Comparison of ENCODE assay signal across 1 cellular context in genomic region chr7:112449902-112450806, GRCh38.
TF ChIP-seq lines count a peak whose summit lies in the region.

TSS of gene IFRD1 (plus strand) at chr7:112450460. CDS start at chr7:112450689, 229 bp downstream.

TF ChIP-seq in HEK293, 187 proteins besides CTCF, POLR2A, EP300 and RAD21 (continued from another document and continues in another):
- TF ChIP-seq ZNF521 (tag by site-specific recombination; IDR thresholded peaks at IDR 0.05) (no peak), PRDM6 (tag by site-specific recombination; IDR thresholded peaks at IDR 0.05) (no peak), ZNF76 (tag by site-specific recombination; IDR thresholded peaks at IDR 0.05; ENCODE audit: borderline replicate concordance, low read depth) (peak; percentile 94), ZNF785 (tag by site-specific recombination; IDR thresholded peaks at IDR 0.05) (no peak), FEZF1 (tag by site-specific recombination; IDR thresholded peaks at IDR 0.05) (no peak; the same call in 1 of the 2 replicates), ZNF776 (tag by site-specific recombination; IDR thresholded peaks at IDR 0.05; ENCODE audit: borderline replicate concordance) (no peak), ZNF670 (tag by site-specific recombination; IDR thresholded peaks at IDR 0.05; ENCODE audit: low read depth) (no peak), ZBTB6 (tag by site-specific recombination; IDR thresholded peaks at IDR 0.05) (no peak; the same call in 1 of the 2 replicates), PRDM1 (tag by site-specific recombination; IDR thresholded peaks at IDR 0.05) (no peak; the same call in 1 of the 2 replicates), ZNF155 (tag by site-specific recombination; IDR thresholded peaks at IDR 0.05) (no peak), ZSCAN18 (tag by site-specific recombination; IDR thresholded peaks at IDR 0.05) (no peak), ZFP3 (tag by site-specific recombination; IDR thresholded peaks at IDR 0.05; ENCODE audit: low read depth) (0 out of 2 replicates have a peak, but pooled peaks have one; percentile 27), ZNF571 (tag by site-specific recombination; IDR thresholded peaks at IDR 0.05) (no peak), ZNF366 (tag by site-specific recombination; conservative IDR thresholded peaks at IDR 0.05) (peak; percentile 87), ZNF175 (tag by site-specific recombination; IDR thresholded peaks at IDR 0.05) (no peak), SP2 (tag by site-specific recombination; IDR thresholded peaks at IDR 0.05) (peak; percentile 94), KLF1 (tag by site-specific recombination; IDR thresholded peaks at IDR 0.05) (peak; percentile 58), ZFP69B (tag by site-specific recombination; IDR thresholded peaks at IDR 0.05) (no peak), KLF7 (tag by site-specific recombination; IDR thresholded peaks at IDR 0.05; ENCODE audit: borderline replicate concordance) (peak; percentile 62; the same call in 1 of the 2 replicates), ZNF449 (tag by site-specific recombination; IDR thresholded peaks at IDR 0.05) (no peak), ZNF174 (tag by site-specific recombination; IDR thresholded peaks at IDR 0.05) (no peak), SP3 (tag by site-specific recombination; IDR thresholded peaks at IDR 0.05) (peak; percentile 94), ELK4 (IDR thresholded peaks at IDR 0.05; ENCODE audit: borderline replicate concordance, low read depth, low read length) (no peak), ZNF580 (tag by site-specific recombination; IDR thresholded peaks at IDR 0.05) (peak; percentile 10; the same call in 1 of the 2 replicates), ZNF10 (tag by site-specific recombination; IDR thresholded peaks at IDR 0.05) (0 out of 2 replicates have a peak, but pooled peaks have one; percentile 40), ZNF701 (tag by site-specific recombination; IDR thresholded peaks at IDR 0.05) (0 out of 2 replicates have a peak, but pooled peaks have one; percentile 42), ZNF791 (tag by site-specific recombination; IDR thresholded peaks at IDR 0.05) (no peak), ZNF311 (tag by site-specific recombination; IDR thresholded peaks at IDR 0.05; ENCODE audit: borderline replicate concordance) (no peak), ZNF768 (tag by site-specific recombination; IDR thresholded peaks at IDR 0.05) (no peak; the same call in 1 of the 2 replicates), KLF16 (tag by site-specific recombination; IDR thresholded peaks at IDR 0.05) (peak; percentile 82), YY1 (tag by site-specific recombination; IDR thresholded peaks at IDR 0.05) (no peak), ZNF133 (tag by site-specific recombination; IDR thresholded peaks at IDR 0.05) (no peak), ZIC2 (tag by site-specific recombination; IDR thresholded peaks at IDR 0.05) (peak; percentile 66; the same call in 1 of the 2 replicates), OVOL3 (tag by site-specific recombination; IDR thresholded peaks at IDR 0.05) (no peak), SCRT1 (tag by site-specific recombination; IDR thresholded peaks at IDR 0.05; ENCODE audit: borderline replicate concordance) (no peak), ZNF398 (tag by site-specific recombination; IDR thresholded peaks at IDR 0.05) (0 out of 2 replicates have a peak, but pooled peaks have one; percentile 10), ZBTB8A (tag by site-specific recombination; IDR thresholded peaks at IDR 0.05) (peak; percentile 83), ZNF266 (tag by site-specific recombination; IDR thresholded peaks at IDR 0.05; ENCODE audit: low read depth) (no peak), ZNF280C (tag by site-specific recombination; IDR thresholded peaks at IDR 0.05) (no peak), HIC1 (tag by site-specific recombination; IDR thresholded peaks at IDR 0.05) (peak; percentile 88), ZBTB21 (tag by site-specific recombination; IDR thresholded peaks at IDR 0.05) (peak; percentile 32; the same call in 1 of the 2 replicates), ZNF350 (tag by site-specific recombination; IDR thresholded peaks at IDR 0.05) (no peak), ZNF488 (tag by site-specific recombination; IDR thresholded peaks at IDR 0.05) (no peak), ZNF24 (tag by site-specific recombination; IDR thresholded peaks at IDR 0.05) (peak; percentile 38), ZNF423 (tag by site-specific recombination; IDR thresholded peaks at IDR 0.05) (no peak), ZNF792 (tag by site-specific recombination; IDR thresholded peaks at IDR 0.05) (no peak), ZNF558 (tag by site-specific recombination; IDR thresholded peaks at IDR 0.05) (peak; percentile 12; the same call in 1 of the 2 replicates), ZNF146 (tag by site-specific recombination; IDR thresholded peaks at IDR 0.05) (no peak), ZNF239 (tag by site-specific recombination; IDR thresholded peaks at IDR 0.05) (no peak), ZNF223 (tag by site-specific recombination; IDR thresholded peaks at IDR 0.05) (no peak), ZNF623 (tag by site-specific recombination; IDR thresholded peaks at IDR 0.05) (no peak), ZNF394 (tag by site-specific recombination; IDR thresholded peaks at IDR 0.05; ENCODE audit: borderline replicate concordance) (peak; percentile 35; the same call in 1 of the 2 replicates), ZNF664 (tag by site-specific recombination; IDR thresholded peaks at IDR 0.05) (no peak), ZNF169 (tag by site-specific recombination; IDR thresholded peaks at IDR 0.05) (no peak), GLI4 (tag by site-specific recombination; IDR thresholded peaks at IDR 0.05) (peak; percentile 64; the same call in 1 of the 2 replicates), TCF7L2 (IDR thresholded peaks at IDR 0.05; ENCODE audit: borderline replicate concordance, low read depth, low read length) (no peak), ZNF354C (tag by site-specific recombination; IDR thresholded peaks at IDR 0.05; ENCODE audit: borderline replicate concordance, low read depth) (no peak), ZNF391 (tag by site-specific recombination; IDR thresholded peaks at IDR 0.05; ENCODE audit: borderline replicate concordance, low read depth) (peak; percentile 85; the same call in 1 of the 2 replicates), ZNF114 (tag by site-specific recombination; IDR thresholded peaks at IDR 0.05) (no peak)
